ENCODE assay signal across 15 cellular contexts in the genomic region with DNA sequence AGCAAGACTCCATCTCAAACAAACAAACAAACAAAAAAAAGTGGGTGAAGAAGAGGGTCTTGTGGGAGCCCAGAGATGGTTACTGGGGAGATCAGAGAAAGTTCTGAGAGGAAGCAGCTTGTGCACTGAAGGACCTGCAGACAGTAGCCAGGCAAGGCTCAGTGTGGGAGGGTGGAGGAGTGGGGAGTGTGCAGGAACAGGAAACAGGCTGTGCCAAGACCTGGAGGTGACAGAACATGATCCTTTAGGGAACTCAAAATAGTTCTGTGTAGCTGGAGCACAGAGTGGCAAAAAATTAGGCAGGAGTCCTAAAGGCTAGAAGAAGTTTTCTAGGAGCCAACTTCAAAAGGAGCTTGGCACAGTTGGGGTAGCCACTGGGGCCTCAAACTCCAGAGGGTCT. TPM values are rescaled to one million over a fixed set of nuclear protein-coding genes. Genes with fewer than 3 reads are reported as not detected.
DNase-seq lines count a peak whose midpoint lies in the region; ATAC-seq and TF ChIP-seq lines count a peak whose summit lies in the region.
"Had no signal": no experiment of that assay in that cellular context is flagged by ENCODE, and none has a peak within 500 bp of the region (broad histone marks: within the 10 kb centered on the region; RNA-seq: fewer than 3 reads in every experiment).

No MANE protein-coding gene starts in this region.

- H3K4me3 ChIP-seq in BLaER1 treated with 17β-estradiol and CSF1 and Interleukin-3, amounts not matched to agents 10 nM and 100 nM: no peak overlapping the region
- H3K4me3 ChIP-seq in lung: no peak overlapping the region
- H3K4me3 ChIP-seq: uterus had no signal

- H3K9ac ChIP-seq in BLaER1 treated with 17β-estradiol and CSF1 and Interleukin-3, amounts not matched to agents 10 nM and 100 nM: no peak overlapping the region; a peak in 1 of 22 replicates

- no peaks in the 10 kb centered on the region for H3K9me3 Mint-ChIP-seq in dendritic cell treated with granulocyte-macrophage colony-stimulating factor and Interleukin-4, amounts not matched to agents 40 ng/mL and 50 ng/mL, for 4 days
- H3K9me3 Mint-ChIP-seq: activated T-cell treated with anti-CD3 and anti-CD28 coated beads, Interleukin-2, amount 50 U/mL, for 72 hours had no signal

- TF ChIP-seq CTCF in lung (IDR thresholded peaks at IDR 0.05; ENCODE audit: control extremely low read depth, extremely low read depth): no peak

- intact Hi-C loops in dendritic cell treated with granulocyte-macrophage colony-stimulating factor and Interleukin-4, amounts not matched to agents 40 ng/mL and 50 ng/mL, for 4 days (cut with micrococcal nuclease): loop anchor here (5.0 kb wide), 1 partner anchor 115 kb away; a partner anchor contains a TSS

- H3K4me1 ChIP-seq in BLaER1 treated with 17β-estradiol and CSF1 and Interleukin-3, amounts not matched to agents 10 nM and 100 nM: peaks cover 29 to 41% (median 35%) of the 10 kb centered on the region in 10 experiments
- peaks cover 3 to 4% of the 10 kb centered on the region in 2 donors for H3K4me1 ChIP-seq in lung (ENCODE audit: control insufficient read depth in 2 of 2, insufficient read depth in 2 of 2, low read length in 2 of 2)
- H3K4me1 ChIP-seq: uterus had no signal

- DNase-seq in M059J (ENCODE audit: low read depth): peak; percentile 70
- DNase-seq in lung (ENCODE audit: low spot score): no peak
- no peak for DNase-seq in HPDE6-E6E7 (ENCODE audit: extremely low spot score)
- DNase-seq in NCI-H146 treated with DMSO at 0.1 percent for 48 hours (lab: John Stamatoyannopoulos, UW; ENCODE audit: unreplicated experiment): no peak
- DNase-seq in middle frontal gyrus (ENCODE audit: extremely low spot score, low spot score): no peak
- DNase-seq: activated CD4-positive, alpha-beta T cell treated with anti-CD3 and anti-CD28 coated beads for 1 hour; activated T-cell treated with anti-CD3 and anti-CD28 coated beads, Interleukin-2, amount 50 U/mL, for 72 hours; NCI-H1105 treated with DMSO at 0.1 percent for 48 hours; NCI-H774; retina had no signal

- H3K27me3 ChIP-seq in BLaER1 treated with 17β-estradiol and CSF1 and Interleukin-3, amounts not matched to agents 10 nM and 100 nM: no peaks in the 10 kb centered on the region
- H3K27me3 ChIP-seq in lung (ENCODE audit: control insufficient read depth, insufficient read depth): no peaks in the 10 kb centered on the region
- H3K27me3 ChIP-seq: uterus had no signal

- no peak overlapping the region for H3K4me3 Mint-ChIP-seq in dendritic cell treated with granulocyte-macrophage colony-stimulating factor and Interleukin-4, amounts not matched to agents 40 ng/mL and 50 ng/mL, for 4 days
- H3K4me3 Mint-ChIP-seq: activated T-cell treated with anti-CD3 and anti-CD28 coated beads, Interleukin-2, amount 50 U/mL, for 72 hours had no signal

- peak overlapping the region; percentile 69 for H3K27ac Mint-ChIP-seq in dendritic cell treated with granulocyte-macrophage colony-stimulating factor and Interleukin-4, amounts not matched to agents 40 ng/mL and 50 ng/mL, for 4 days
- H3K27ac Mint-ChIP-seq: activated T-cell treated with anti-CD3 and anti-CD28 coated beads, Interleukin-2, amount 50 U/mL, for 72 hours had no signal

- H3K36me3 ChIP-seq in BLaER1 treated with 17β-estradiol and CSF1 and Interleukin-3, amounts not matched to agents 10 nM and 100 nM: no peaks in the 10 kb centered on the region
- no peaks in the 10 kb centered on the region for H3K36me3 ChIP-seq in lung (ENCODE audit: control insufficient read depth in 2 of 2, insufficient read depth in 2 of 2, low read length in 2 of 2)
- H3K36me3 ChIP-seq: uterus had no signal

- ATAC-seq in lung (ENCODE audit: insufficient read depth, low FRiP score) (peak; percentile 43), HG03521 (IDR thresholded peaks at IDR 0.05; ENCODE audit: unreplicated experiment) (no peak)
- ATAC-seq: activated T-cell treated with anti-CD3 and anti-CD28 coated beads, Interleukin-2, amount 50 U/mL, for 72 hours had no signal

- H3K9me3 ChIP-seq in BLaER1 treated with 17β-estradiol and CSF1 and Interleukin-3, amounts not matched to agents 10 nM and 100 nM (replicated peaks in 1 of 11): no peaks in the 10 kb centered on the region
- H3K9me3 ChIP-seq in lung (ENCODE audit: control insufficient read depth in 2 of 2, insufficient read depth in 1 of 2, low read length in 1 of 2): no peaks in the 10 kb centered on the region
- H3K9me3 ChIP-seq: uterus had no signal

- peak overlapping the region in 8 of 11 experiments; percentile 7 to 69 (median 36); a peak in 12 of 22 replicates for H3K4me2 ChIP-seq in BLaER1 treated with 17β-estradiol and CSF1 and Interleukin-3, amounts not matched to agents 10 nM and 100 nM

- peaks cover 2% of the 10 kb centered on the region for H3K27me3 Mint-ChIP-seq in dendritic cell treated with granulocyte-macrophage colony-stimulating factor and Interleukin-4, amounts not matched to agents 40 ng/mL and 50 ng/mL, for 4 days

- no peaks in the 10 kb centered on the region for H4K20me1 ChIP-seq in BLaER1 treated with 17β-estradiol and CSF1 and Interleukin-3, amounts not matched to agents 10 nM and 100 nM

- no peak overlapping the region for H3K27ac ChIP-seq in BLaER1 treated with 17β-estradiol and CSF1 and Interleukin-3, amounts not matched to agents 10 nM and 100 nM
- H3K27ac ChIP-seq in lung (ENCODE audit: low read depth in 1 of 2, low read length in 1 of 2): peak overlapping the region in 1 of 2 donors; percentile 26
- H3K27ac ChIP-seq: epithelial cell of prostate had no signal

- peaks cover 54% of the 10 kb centered on the region for H3K4me1 Mint-ChIP-seq in dendritic cell treated with granulocyte-macrophage colony-stimulating factor and Interleukin-4, amounts not matched to agents 40 ng/mL and 50 ng/mL, for 4 days (ENCODE audit: low read depth)

- H3K36me3 Mint-ChIP-seq in dendritic cell treated with granulocyte-macrophage colony-stimulating factor and Interleukin-4, amounts not matched to agents 40 ng/mL and 50 ng/mL, for 4 days (ENCODE audit: low read depth): no peaks in the 10 kb centered on the region

RNA-seq across cellular contexts. Expression of a gene that starts 19.2 kb away (rescaled TPM):
- total RNA-seq in M059J (2014; rRNA removed; shearing (Covaris generic)): 121 and 135 TPM in 2 replicates
- total RNA-seq in lung: 10 to 100 TPM; 50.6 to 70.3 TPM
- polyA plus RNA-seq in lung: 100 to 1,000 TPM in 1 of 2 donors, 10 to 100 TPM in 1; 78.5 to 109 TPM

RNA-seq across cellular contexts. Expression of a gene that starts 54.2 kb away (rescaled TPM):
- 12.6 and 23.6 TPM in 2 replicates for total RNA-seq in M059J (2014; rRNA removed; shearing (Covaris generic))
- 100 to 1,000 TPM in 1 of 2 donors, 10 to 100 TPM in 1; 45.4 to 100 TPM for total RNA-seq in lung
- 100 to 1,000 TPM; 105 to 152 TPM for polyA plus RNA-seq in lung
